ENCODE assay signal across 16 cellular contexts in the genomic region with DNA sequence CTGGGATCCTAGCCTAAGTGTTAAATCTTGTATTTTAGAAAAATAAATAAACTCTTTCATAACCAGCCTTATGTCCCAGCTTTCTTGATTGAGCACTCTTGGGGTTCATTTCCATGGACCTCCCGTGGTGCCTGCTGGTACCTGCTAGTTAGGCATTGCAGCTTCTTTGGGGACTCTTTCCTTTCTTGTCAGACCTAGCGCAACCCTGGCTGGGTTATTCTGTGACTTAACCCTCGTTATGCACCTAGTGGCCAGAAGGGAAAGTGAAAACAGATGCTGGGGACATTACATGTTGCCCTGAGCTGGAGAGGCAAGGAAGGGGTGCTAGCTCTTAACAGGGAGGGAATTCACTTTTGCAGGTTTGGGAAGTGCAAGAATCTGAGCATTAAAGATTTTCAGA. TPM values are rescaled to one million over a fixed set of nuclear protein-coding genes. Genes with fewer than 3 reads are reported as not detected.
DNase-seq lines count a peak whose midpoint lies in the region; ATAC-seq, FAIRE-seq and TF ChIP-seq lines count a peak whose summit lies in the region.
"Had no signal": no experiment of that assay in that cellular context is flagged by ENCODE, and none has a peak within 500 bp of the region (broad histone marks: within the 10 kb centered on the region; RNA-seq: fewer than 3 reads in every experiment).

No MANE protein-coding gene starts in this region.

- H3K36me3 Mint-ChIP-seq in GM23338 (ENCODE audit: low read depth) = no peaks in the 10 kb centered on the region

- ATAC-seq in GM23338 = peak; percentile 97
- no peak for ATAC-seq in HG02840 (IDR thresholded peaks at IDR 0.05; ENCODE audit: low FRiP score, unreplicated experiment)
- ATAC-seq in HG03460 (IDR thresholded peaks at IDR 0.05; ENCODE audit: unreplicated experiment) = no peak
- ATAC-seq: activated CD4-positive, CD25-positive, alpha-beta regulatory T cell treated with anti-CD3 and anti-CD28 coated beads, Interleukin-2, amount 50 U/mL, for 24 hours had no signal

- no peaks in the 10 kb centered on the region for H3K9me3 ChIP-seq in AG04450 (ENCODE audit: control insufficient read depth, insufficient read depth, low read length)
- no peaks in the 10 kb centered on the region for H3K9me3 ChIP-seq in OCI-LY3 (ENCODE audit: insufficient read depth, low read length)
- no peaks in the 10 kb centered on the region for H3K9me3 ChIP-seq in kidney (ENCODE audit: control insufficient read depth in 1 of 2, low read length in 2 of 2)
- H3K9me3 ChIP-seq: SJCRH30, upper lobe of left lung had no signal

- peak; percentile 22; the same call in 1 of the 2 replicates for TF ChIP-seq CTCF in AG04450 (IDR thresholded peaks at IDR 0.05; ENCODE audit: low read depth, low read length)
- TF ChIP-seq CTCF in GM23338 (conservative IDR thresholded peaks at IDR 0.05; ENCODE audit: low read depth in 2 of 2) = peak; percentile 47 to 58
- peak; percentile 18; the same call in 1 of the 2 replicates for TF ChIP-seq CTCF in OCI-LY3 (IDR thresholded peaks at IDR 0.05; ENCODE audit: low read depth, low read length)
- TF ChIP-seq CTCF in fibroblast of pulmonary artery (IDR thresholded peaks at IDR 0.05; ENCODE audit: low read length, missing control alignments) = peak; percentile 19
- no peak for TF ChIP-seq CTCF in kidney (IDR thresholded peaks at IDR 0.05; ENCODE audit: borderline replicate concordance, extremely low read depth, insufficient read depth)

- H3K36me3 ChIP-seq in GM23338 (ENCODE audit: insufficient read depth) (0 out of 2 replicates have a peak, but pooled peaks cover 3% of the 10 kb centered on the region), OCI-LY3 (replicated peaks; ENCODE audit: low read depth, low read length) (no peaks in the 10 kb centered on the region), kidney (ENCODE audit: control insufficient read depth in 1 of 2, insufficient read depth in 2 of 2, low read length in 2 of 2) (no peaks in the 10 kb centered on the region)
- H3K36me3 ChIP-seq: SJCRH30, upper lobe of left lung had no signal

- H3K79me2 ChIP-seq in GM23338 (replicated peaks; ENCODE audit: insufficient read depth) = no peaks in the 10 kb centered on the region
- no peaks in the 10 kb centered on the region for H3K79me2 ChIP-seq in OCI-LY3 (ENCODE audit: low read length)

- H3K9ac ChIP-seq in OCI-LY3 (ENCODE audit: low read length) = no peak overlapping the region
- no peak overlapping the region for H3K9ac ChIP-seq in kidney (ENCODE audit: low read length in 2 of 2)

- H3K27ac Mint-ChIP-seq in GM23338 = no peak overlapping the region

- H3K4me3 Mint-ChIP-seq in GM23338 = no peak overlapping the region
- H3K4me3 Mint-ChIP-seq: CD4-positive, alpha-beta memory T cell had no signal

- H4K20me1 ChIP-seq in GM23338 (replicated peaks; ENCODE audit: insufficient read depth) = no peaks in the 10 kb centered on the region
- no peaks in the 10 kb centered on the region for H4K20me1 ChIP-seq in OCI-LY3 (ENCODE audit: insufficient read depth, low read length)

- H2AFZ ChIP-seq in GM23338 = no peak overlapping the region
- no peak overlapping the region for H2AFZ ChIP-seq in OCI-LY3 (ENCODE audit: low read depth, low read length)

- peaks cover 5% of the 10 kb centered on the region for H3K27me3 Mint-ChIP-seq in GM23338 (ENCODE audit: insufficient read depth, low read depth, poor library complexity)
- H3K27me3 Mint-ChIP-seq: CD4-positive, alpha-beta memory T cell; naive B cell had no signal

- no peaks in the 10 kb centered on the region for H3K4me1 Mint-ChIP-seq in GM23338
- H3K4me1 Mint-ChIP-seq: CD4-positive, alpha-beta memory T cell had no signal

- POLR2A ChIA-PET in AG04450 (lab: Yijun Ruan, JAX) = no interaction called here

- intact Hi-C loops in kidney (cut with DNase I) = no loop called here

- H3K4me1 ChIP-seq in GM23338 (ENCODE audit: insufficient read depth) (no peaks in the 10 kb centered on the region), OCI-LY3 (ENCODE audit: low read length) (peaks cover 1% of the 10 kb centered on the region; the same call in 1 of the 2 replicates), kidney (ENCODE audit: control insufficient read depth in 1 of 2, insufficient read depth in 1 of 2, low read depth in 1 of 2, low read length in 2 of 2) (no peaks in the 10 kb centered on the region)
- H3K4me1 ChIP-seq: SJCRH30 had no signal

- no peak for DNase-seq in AG04450 (ENCODE audit: low read depth, low spot score)
- DNase-seq in GM23338 (ENCODE audit: low spot score) = peak; percentile 78
- no peak for DNase-seq in fibroblast of pulmonary artery (ENCODE audit: low read depth)
- no peak for DNase-seq in NCI-H345 treated with DMSO at 0.1 percent for 48 hours (lab: John Stamatoyannopoulos, UW; ENCODE audit: unreplicated experiment)
- no peak for DNase-seq in kidney
- DNase-seq: CD4-positive, alpha-beta memory T cell; naive B cell; NCI-H226; SJCRH30; small intestine; upper lobe of left lung had no signal

- no peaks in the 10 kb centered on the region for H3K27me3 ChIP-seq in AG04450 (ENCODE audit: control insufficient read depth, insufficient read depth, low read length)
- H3K27me3 ChIP-seq in GM23338 (ENCODE audit: insufficient read depth) = no peaks in the 10 kb centered on the region
- H3K27me3 ChIP-seq in OCI-LY3 (ENCODE audit: low read depth, low read length) = no peaks in the 10 kb centered on the region
- H3K27me3 ChIP-seq: SJCRH30, upper lobe of left lung had no signal

- CTCF ChIA-PET in AG04450 (lab: Charles Lee) = interaction anchor here (1.4 kb wide), 1 partner anchor 356 kb away, joined by 3 read pairs; the partner anchor contains the start of gene ELF5

- no peak for FAIRE-seq in kidney (lab: Jason Lieb, UNC)
- FAIRE-seq: astrocyte, small intestine had no signal

- H3K27ac ChIP-seq in AG04450 (ENCODE audit: low read depth, low read length) = no peak overlapping the region
- H3K27ac ChIP-seq in GM23338 (ENCODE audit: low read depth) = no peak overlapping the region
- H3K27ac ChIP-seq in OCI-LY3 (ENCODE audit: low read length) = no peak overlapping the region
- no peak overlapping the region for H3K27ac ChIP-seq in kidney (ENCODE audit: low read depth in 2 of 2, low read length in 2 of 2)
- H3K27ac ChIP-seq: SJCRH30, upper lobe of left lung had no signal

- no peaks in the 10 kb centered on the region for H3F3A ChIP-seq in GM23338 (replicated peaks; ENCODE audit: low read depth)

- H3K4me2 ChIP-seq in GM23338 (no peak overlapping the region), OCI-LY3 (ENCODE audit: low read length) (no peak overlapping the region)

- no peak overlapping the region for H3K4me3 ChIP-seq in AG04450 (ENCODE audit: low read depth, low read length)
- H3K4me3 ChIP-seq in GM23338 = no peak overlapping the region
- H3K4me3 ChIP-seq in OCI-LY3 (ENCODE audit: low read length) = no peak overlapping the region
- H3K4me3 ChIP-seq in fibroblast of pulmonary artery (replicated peaks; ENCODE audit: low read depth, low read length) = no peak overlapping the region
- no peak overlapping the region for H3K4me3 ChIP-seq in kidney (ENCODE audit: low read length in 2 of 2)
- H3K4me3 ChIP-seq: SJCRH30, upper lobe of left lung had no signal

- no peaks in the 10 kb centered on the region for H3K9me3 Mint-ChIP-seq in GM23338
- H3K9me3 Mint-ChIP-seq: CD4-positive, alpha-beta memory T cell; naive B cell had no signal

- peaks cover 13% of the 10 kb centered on the region; the same call in 1 of the 2 replicates for H3K9me2 ChIP-seq in GM23338 (ENCODE audit: insufficient read depth)

TF ChIP-seq in GM23338, 12 proteins besides CTCF, POLR2A, EP300 and RAD21:
- TF ChIP-seq REST (IDR thresholded peaks at IDR 0.05; ENCODE audit: unreplicated experiment) (no peak), POLR2AphosphoS5 (IDR thresholded peaks at IDR 0.05; ENCODE audit: low read depth) (no peak), NANOG (IDR thresholded peaks at IDR 0.05; ENCODE audit: borderline replicate concordance) (no peak)

RNA-seq across cellular contexts. Expression of gene APIP, which starts 46.8 kb away (rescaled TPM):
- 15.0 and 20.1 TPM in 2 replicates for polyA plus RNA-seq in AG04450 (2011; rRNA removed)
- polyA minus RNA-seq in AG04450 (2011; rRNA and poly(A)+ RNA removed) = 4.6 and 8.4 TPM in 2 replicates
- 35.7 and 37.5 TPM in 2 replicates for total RNA-seq in GM23338 (2014; rRNA removed; shearing (Covaris generic))
- 42.9 and 50.3 TPM in 2 replicates for polyA plus RNA-seq in GM23338 (2016; fragmentation: Nextera tagmentation; extraction: Ambion mirVana)
- total RNA-seq in kidney = 26.5 TPM
- polyA plus RNA-seq in kidney (ENCODE audit: insufficient read depth, low read depth, low replicate concordance) = 53.6 TPM

RNA-seq across cellular contexts. Expression of gene PDHX, which starts 47.0 kb away (rescaled TPM):
- polyA plus RNA-seq in AG04450 (2011; rRNA removed) (49.6 and 68.8 TPM in 2 replicates), GM23338 (2016; fragmentation: Nextera tagmentation; extraction: Ambion mirVana) (29.5 and 40.2 TPM in 2 replicates), kidney (ENCODE audit: insufficient read depth, low read depth, low replicate concordance) (29.6 TPM)
- polyA minus RNA-seq in AG04450 (2011; rRNA and poly(A)+ RNA removed) = 51.2 and 53.4 TPM in 2 replicates
- total RNA-seq in GM23338 (2014; rRNA removed; shearing (Covaris generic)) = 36.9 and 38.3 TPM in 2 replicates
- total RNA-seq in kidney = 32.6 TPM
